17 cellular contexts compared by ENCODE assay signal in the genomic region with DNA sequence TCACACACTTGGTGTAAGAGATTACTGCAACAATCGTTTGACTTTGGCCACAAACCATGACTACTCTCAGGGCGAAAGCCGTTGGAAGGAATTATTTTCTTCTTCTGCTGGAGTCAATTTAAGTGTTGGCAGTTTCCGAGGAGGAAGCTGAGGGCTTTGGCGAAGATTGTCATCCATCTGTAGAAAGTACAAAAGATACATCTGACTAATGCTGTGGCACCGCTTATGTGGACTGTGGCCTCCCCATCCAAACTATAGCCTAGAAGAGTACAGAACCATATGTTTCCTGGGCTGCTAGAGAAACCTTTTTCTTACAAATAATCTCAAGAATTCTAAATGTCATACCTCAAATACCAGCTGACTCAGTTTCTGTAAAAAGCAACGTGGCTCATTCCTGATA. TPM values are rescaled to one million over a fixed set of nuclear protein-coding genes. Genes with fewer than 3 reads are reported as not detected.
A peak's percentile ranks its signal among the peaks of the same experiment; 100 is the strongest.
DNase-seq lines count a peak whose midpoint lies in the region; ATAC-seq and TF ChIP-seq lines count a peak whose summit lies in the region.
"Had no signal": no experiment of that assay in that cellular context is flagged by ENCODE, and none has a peak within 500 bp of the region (broad histone marks: within the 10 kb centered on the region; RNA-seq: fewer than 3 reads in every experiment).

No MANE protein-coding gene starts in this region.

- H3K79me2 ChIP-seq in osteoblast (ENCODE audit: insufficient read depth, low read length), result no peaks in the 10 kb centered on the region

- intact Hi-C loops in activated CD4-positive, alpha-beta memory T cell treated with anti-CD3 and anti-CD28 coated beads for 36 hours (cut with micrococcal nuclease), result no loop called here

- H3K27me3 Mint-ChIP-seq in activated CD4-positive, alpha-beta memory T cell treated with anti-CD3 and anti-CD28 coated beads, Interleukin-2, amount 10 ng/mL, durations not matched to agents 7 days and 5 days, result no peaks in the 10 kb centered on the region
- H3K27me3 Mint-ChIP-seq in activated CD4-positive, alpha-beta memory T cell treated with anti-CD3 and anti-CD28 coated beads for 36 hours, result no peaks in the 10 kb centered on the region
- H3K27me3 Mint-ChIP-seq in activated CD8-positive, alpha-beta T cell treated with anti-CD3 and anti-CD28 coated beads, Interleukin-2, amount 10 ng/mL, durations not matched to agents 7 days and 5 days (ENCODE audit: low read depth), result no peaks in the 10 kb centered on the region

- peaks cover 71% of the 10 kb centered on the region for H3K4me1 Mint-ChIP-seq in activated CD4-positive, alpha-beta memory T cell treated with anti-CD3 and anti-CD28 coated beads, Interleukin-2, amount 10 ng/mL, durations not matched to agents 7 days and 5 days
- H3K4me1 Mint-ChIP-seq in activated CD4-positive, alpha-beta memory T cell treated with anti-CD3 and anti-CD28 coated beads for 36 hours (ENCODE audit: low read depth), result peaks cover 53% of the 10 kb centered on the region
- peaks cover 71% of the 10 kb centered on the region for H3K4me1 Mint-ChIP-seq in activated CD8-positive, alpha-beta T cell treated with anti-CD3 and anti-CD28 coated beads, Interleukin-2, amount 10 ng/mL, durations not matched to agents 7 days and 5 days (ENCODE audit: low read depth)

- no peak overlapping the region for H3K4me3 Mint-ChIP-seq in activated CD4-positive, alpha-beta memory T cell treated with anti-CD3 and anti-CD28 coated beads, Interleukin-2, amount 10 ng/mL, durations not matched to agents 7 days and 5 days
- H3K4me3 Mint-ChIP-seq in activated CD4-positive, alpha-beta memory T cell treated with anti-CD3 and anti-CD28 coated beads for 36 hours, result no peak overlapping the region
- H3K4me3 Mint-ChIP-seq in activated CD8-positive, alpha-beta T cell treated with anti-CD3 and anti-CD28 coated beads, Interleukin-2, amount 10 ng/mL, durations not matched to agents 7 days and 5 days, result no peak overlapping the region

- no peak overlapping the region for H3K4me3 ChIP-seq in osteoblast (ENCODE audit: insufficient read depth, low read length)
- H3K4me3 ChIP-seq: A549 had no signal

- no peak overlapping the region for H3K27ac ChIP-seq in osteoblast (ENCODE audit: low read depth, low read length)
- H3K27ac ChIP-seq: A549 had no signal

- H3K27me3 ChIP-seq in osteoblast (ENCODE audit: insufficient read depth, low read length), result no peaks in the 10 kb centered on the region

- CTCF ChIA-PET in activated CD4-positive, alpha-beta memory T cell treated with anti-CD3 and anti-CD28 coated beads, Interleukin-2, amount 10 ng/mL, durations not matched to agents 7 days and 5 days (lab: Charles Lee), result interaction anchor here (2.2 kb wide), 1 partner anchor 108 kb away, joined by 5 read pairs; no protein-coding TSS in a partner anchor
- CTCF ChIA-PET in activated CD4-positive, alpha-beta memory T cell treated with anti-CD3 and anti-CD28 coated beads for 36 hours (lab: Charles Lee), result interaction anchor here (1.3 kb wide), 1 partner anchor 13 kb away, joined by 3 read pairs; no protein-coding TSS in a partner anchor
- CTCF ChIA-PET in activated CD8-positive, alpha-beta T cell treated with anti-CD3 and anti-CD28 coated beads, Interleukin-2, amount 10 ng/mL, durations not matched to agents 7 days and 5 days (lab: Charles Lee), result interaction anchor here (1.3 to 1.7 kb wide), 2 partner anchors 17 to 100 kb away, joined by 3 to 6 read pairs; no protein-coding TSS in a partner anchor

- POLR2A ChIA-PET in activated CD4-positive, alpha-beta memory T cell treated with anti-CD3 and anti-CD28 coated beads, Interleukin-2, amount 10 ng/mL, durations not matched to agents 7 days and 5 days (lab: Charles Lee), result no interaction called here
- POLR2A ChIA-PET in activated CD4-positive, alpha-beta memory T cell treated with anti-CD3 and anti-CD28 coated beads for 36 hours (lab: Charles Lee), result interaction anchor here (1.0 to 2.9 kb wide), 2 partner anchors 18 to 20 kb away, joined by 3 to 6 read pairs; no protein-coding TSS in a partner anchor
- POLR2A ChIA-PET in activated CD8-positive, alpha-beta T cell treated with anti-CD3 and anti-CD28 coated beads, Interleukin-2, amount 10 ng/mL, durations not matched to agents 7 days and 5 days (lab: Charles Lee), result no interaction called here

- H3K9me3 Mint-ChIP-seq in activated CD4-positive, alpha-beta memory T cell treated with anti-CD3 and anti-CD28 coated beads, Interleukin-2, amount 10 ng/mL, durations not matched to agents 7 days and 5 days, result no peaks in the 10 kb centered on the region
- no peaks in the 10 kb centered on the region for H3K9me3 Mint-ChIP-seq in activated CD4-positive, alpha-beta memory T cell treated with anti-CD3 and anti-CD28 coated beads for 36 hours
- no peaks in the 10 kb centered on the region for H3K9me3 Mint-ChIP-seq in activated CD8-positive, alpha-beta T cell treated with anti-CD3 and anti-CD28 coated beads, Interleukin-2, amount 10 ng/mL, durations not matched to agents 7 days and 5 days (ENCODE audit: insufficient read depth)

- peak overlapping the region; percentile 18 for H3K27ac Mint-ChIP-seq in activated CD4-positive, alpha-beta memory T cell treated with anti-CD3 and anti-CD28 coated beads, Interleukin-2, amount 10 ng/mL, durations not matched to agents 7 days and 5 days
- no peak overlapping the region for H3K27ac Mint-ChIP-seq in activated CD4-positive, alpha-beta memory T cell treated with anti-CD3 and anti-CD28 coated beads for 36 hours
- peak overlapping the region; percentile 26 for H3K27ac Mint-ChIP-seq in activated CD8-positive, alpha-beta T cell treated with anti-CD3 and anti-CD28 coated beads, Interleukin-2, amount 10 ng/mL, durations not matched to agents 7 days and 5 days

- ATAC-seq in activated CD8-positive, alpha-beta T cell treated with anti-CD3 and anti-CD28 coated beads, Interleukin-2, amount 10 ng/mL, durations not matched to agents 7 days and 5 days, result no peak
- ATAC-seq in stimulated activated naive CD8-positive, alpha-beta T cell treated with anti-CD3 and anti-CD28 coated beads, Interleukin-15, Interleukin-2, amounts not matched to agents 100 U/mL and 50 U/mL, for 24 hours, result peak; percentile 85
- ATAC-seq: A549 had no signal

- no peaks in the 10 kb centered on the region for H3K9me3 ChIP-seq in osteoblast (ENCODE audit: low read depth, low read length)
- H3K9me3 ChIP-seq: A549 had no signal

- no peaks in the 10 kb centered on the region for H3K4me1 ChIP-seq in osteoblast (ENCODE audit: insufficient read depth, low read length)
- H3K4me1 ChIP-seq: A549 had no signal

- peaks cover 68% of the 10 kb centered on the region for H3K36me3 ChIP-seq in osteoblast (ENCODE audit: insufficient read depth, low read length)

- no peak for TF ChIP-seq CTCF in osteoblast (IDR thresholded peaks at IDR 0.05; ENCODE audit: extremely low read depth, low read depth, low read length)

- DNase-seq in activated CD4-positive, alpha-beta memory T cell treated with anti-CD3 and anti-CD28 coated beads, Interleukin-2, amount 10 ng/mL, durations not matched to agents 7 days and 5 days, result no peak
- no peak for DNase-seq in activated CD4-positive, alpha-beta memory T cell treated with anti-CD3 and anti-CD28 coated beads for 36 hours
- peak; percentile 9 for DNase-seq in GM03348 (ENCODE audit: low spot score)
- DNase-seq in activated CD8-positive, alpha-beta T cell treated with anti-CD3 and anti-CD28 coated beads, Interleukin-2, amount 10 ng/mL, durations not matched to agents 7 days and 5 days, result no peak
- DNase-seq in stimulated activated naive CD8-positive, alpha-beta T cell treated with anti-CD3 and anti-CD28 coated beads, Interleukin-15, Interleukin-2, amounts not matched to agents 100 U/mL and 50 U/mL, for 24 hours, result peak; percentile 23
- no peak for DNase-seq in osteoblast (ENCODE audit: insufficient read length, low spot score, missing footprints)
- DNase-seq in stimulated activated CD4-positive, alpha-beta T cell treated with anti-CD3 and anti-CD28 coated beads, Interleukin-12 subunit alpha, Interleukin-12 subunit beta, amount 100 ng/mL, for 4 hours, result no peak
- DNase-seq: C1 segment of cervical spinal cord, DND-41, GF-D8, KG1, NCI-H1048, NCI-H146, NCI-H2081, NCI-H510A, NCI-H82 had no signal

- H2AFZ ChIP-seq in osteoblast (ENCODE audit: low read length), result no peak overlapping the region

- no peaks in the 10 kb centered on the region for H4K20me1 ChIP-seq in osteoblast (ENCODE audit: insufficient read depth, low read length)

- no peak overlapping the region for H3K4me2 ChIP-seq in osteoblast (ENCODE audit: insufficient read depth, low read length)
- H3K4me2 ChIP-seq: A549 had no signal

- H3K36me3 Mint-ChIP-seq in activated CD4-positive, alpha-beta memory T cell treated with anti-CD3 and anti-CD28 coated beads, Interleukin-2, amount 10 ng/mL, durations not matched to agents 7 days and 5 days (ENCODE audit: low read depth), result peaks cover 90% of the 10 kb centered on the region
- peaks cover 56% of the 10 kb centered on the region for H3K36me3 Mint-ChIP-seq in activated CD4-positive, alpha-beta memory T cell treated with anti-CD3 and anti-CD28 coated beads for 36 hours
- peaks cover 82% of the 10 kb centered on the region for H3K36me3 Mint-ChIP-seq in activated CD8-positive, alpha-beta T cell treated with anti-CD3 and anti-CD28 coated beads, Interleukin-2, amount 10 ng/mL, durations not matched to agents 7 days and 5 days (ENCODE audit: low read depth)

RNA-seq across cellular contexts. Expression of a gene that starts 7.4 kb away (rescaled TPM):
- 10 to 100 TPM; 22.8 TPM for total RNA-seq in activated CD4-positive, alpha-beta memory T cell treated with anti-CD3 and anti-CD28 coated beads, Interleukin-2, amount 10 ng/mL, durations not matched to agents 7 days and 5 days
- total RNA-seq in activated CD4-positive, alpha-beta memory T cell treated with anti-CD3 and anti-CD28 coated beads for 36 hours, result 10 to 100 TPM; 13.3 to 16.8 TPM
- 10 to 100 TPM; 11.7 to 13.2 TPM for total RNA-seq in activated CD8-positive, alpha-beta T cell treated with anti-CD3 and anti-CD28 coated beads, Interleukin-2, amount 10 ng/mL, durations not matched to agents 7 days and 5 days
- total RNA-seq in osteoblast, result 17.7 and 18.9 TPM in 2 replicates

RNA-seq across cellular contexts. Expression of a gene that starts 51.5 kb away (rescaled TPM):
- total RNA-seq in activated CD4-positive, alpha-beta memory T cell treated with anti-CD3 and anti-CD28 coated beads, Interleukin-2, amount 10 ng/mL, durations not matched to agents 7 days and 5 days, result 1 to 10 TPM; 2.2 to 3.6 TPM
- 1 to 10 TPM; 1.8 to 2.2 TPM for total RNA-seq in activated CD4-positive, alpha-beta memory T cell treated with anti-CD3 and anti-CD28 coated beads for 36 hours
- total RNA-seq in activated CD8-positive, alpha-beta T cell treated with anti-CD3 and anti-CD28 coated beads, Interleukin-2, amount 10 ng/mL, durations not matched to agents 7 days and 5 days, result 1 to 10 TPM in 1 of 2 experiments, under 1 TPM in 1; 0.44 to 1.4 TPM
- 0.29 and 0.36 TPM in 2 replicates for total RNA-seq in osteoblast

Comparison
In these comparisons a context has a peak if more than half of its experiments do, and no peak if none do; other contexts are left out.
1. DNase-seq: peak in GM03348 (single experiment) and stimulated activated naive CD8-positive, alpha-beta T cell treated with anti-CD3 and anti-CD28 coated beads, Interleukin-15, Interleukin-2, amounts not matched to agents 100 U/mL and 50 U/mL, for 24 hours (single experiment); none in activated CD4-positive, alpha-beta memory T cell treated with anti-CD3 and anti-CD28 coated beads, Interleukin-2, amount 10 ng/mL, durations not matched to agents 7 days and 5 days (single experiment), activated CD4-positive, alpha-beta memory T cell treated with anti-CD3 and anti-CD28 coated beads for 36 hours (single experiment), activated CD8-positive, alpha-beta T cell treated with anti-CD3 and anti-CD28 coated beads, Interleukin-2, amount 10 ng/mL, durations not matched to agents 7 days and 5 days (single experiment), osteoblast (single experiment) and stimulated activated CD4-positive, alpha-beta T cell treated with anti-CD3 and anti-CD28 coated beads, Interleukin-12 subunit alpha, Interleukin-12 subunit beta, amount 100 ng/mL, for 4 hours (single experiment).